Comparison of ENCODE assay signal across 1 cellular context in genomic region chr19:54207908-54208783, GRCh38.
A peak's percentile ranks its signal among the peaks of the same experiment; 100 is the strongest.
TF ChIP-seq lines count a peak whose summit lies in the region.

No MANE protein-coding gene starts in this region.

TF ChIP-seq in K562, 482 proteins besides CTCF, POLR2A, EP300 and RAD21 (continued from another document and continues in another):
- TF ChIP-seq, protein P1, sequence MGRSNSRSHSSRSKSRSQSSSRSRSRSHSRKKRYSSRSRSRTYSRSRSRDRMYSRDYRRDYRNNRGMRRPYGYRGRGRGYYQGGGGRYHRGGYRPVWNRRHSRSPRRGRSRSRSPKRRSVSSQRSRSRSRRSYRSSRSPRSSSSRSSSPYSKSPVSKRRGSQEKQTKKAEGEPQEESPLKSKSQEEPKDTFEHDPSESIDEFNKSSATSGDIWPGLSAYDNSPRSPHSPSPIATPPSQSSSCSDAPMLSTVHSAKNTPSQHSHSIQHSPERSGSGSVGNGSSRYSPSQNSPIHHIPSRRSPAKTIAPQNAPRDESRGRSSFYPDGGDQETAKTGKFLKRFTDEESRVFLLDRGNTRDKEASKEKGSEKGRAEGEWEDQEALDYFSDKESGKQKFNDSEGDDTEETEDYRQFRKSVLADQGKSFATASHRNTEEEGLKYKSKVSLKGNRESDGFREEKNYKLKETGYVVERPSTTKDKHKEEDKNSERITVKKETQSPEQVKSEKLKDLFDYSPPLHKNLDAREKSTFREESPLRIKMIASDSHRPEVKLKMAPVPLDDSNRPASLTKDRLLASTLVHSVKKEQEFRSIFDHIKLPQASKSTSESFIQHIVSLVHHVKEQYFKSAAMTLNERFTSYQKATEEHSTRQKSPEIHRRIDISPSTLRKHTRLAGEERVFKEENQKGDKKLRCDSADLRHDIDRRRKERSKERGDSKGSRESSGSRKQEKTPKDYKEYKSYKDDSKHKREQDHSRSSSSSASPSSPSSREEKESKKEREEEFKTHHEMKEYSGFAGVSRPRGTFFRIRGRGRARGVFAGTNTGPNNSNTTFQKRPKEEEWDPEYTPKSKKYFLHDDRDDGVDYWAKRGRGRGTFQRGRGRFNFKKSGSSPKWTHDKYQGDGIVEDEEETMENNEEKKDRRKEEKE (IDR thresholded peaks at IDR 0.05; ENCODE audit: borderline replicate concordance in 1 of 2, control insufficient read depth in 1 of 2, low read depth in 2 of 2, low read length in 1 of 2) = peak in 1 of 2 experiments; percentile 90; a peak in 2 of 4 replicates
- TF ChIP-seq SRF (CRISPR knock-in tag; IDR thresholded peaks at IDR 0.05) (no peak), NR2C2 (CRISPR knock-in tag; IDR thresholded peaks at IDR 0.05) (peak; percentile 71), NR2C2 (tag; IDR thresholded peaks at IDR 0.05) (peak; percentile 92), DPF2 (IDR thresholded peaks at IDR 0.05) (peak; percentile 94), KLF6 (CRISPR knock-in tag; IDR thresholded peaks at IDR 0.05; ENCODE audit: borderline replicate concordance) (no peak), KLF13 (tag; IDR thresholded peaks at IDR 0.05; ENCODE audit: borderline replicate concordance, low read depth) (peak; percentile 47; the same call in 1 of the 2 replicates), NR2F6 (CRISPR knock-in tag; IDR thresholded peaks at IDR 0.05) (no peak; the same call in 1 of the 2 replicates), ZNF239 (CRISPR knock-in tag; IDR thresholded peaks at IDR 0.05) (peak; percentile 16; the same call in 1 of the 2 replicates), TFAM (CRISPR knock-in tag; conservative IDR thresholded peaks at IDR 0.05) (no peak), POLR3G (IDR thresholded peaks at IDR 0.05; ENCODE audit: extremely low read depth, insufficient read length, insufficient replicate concordance) (no peak), PTRF (tag; IDR thresholded peaks at IDR 0.05) (no peak), ADNP (tag; IDR thresholded peaks at IDR 0.05) (no peak), FOSL1 (tag; conservative IDR thresholded peaks at IDR 0.05) (peak; percentile 70), MEIS2 (IDR thresholded peaks at IDR 0.05; ENCODE audit: partially characterized antibody) (peak; percentile 58), RUNX1 (IDR thresholded peaks at IDR 0.05; ENCODE audit: low read depth) (peak; percentile 64), CBX5 (IDR thresholded peaks at IDR 0.05; ENCODE audit: borderline replicate concordance, low read depth) (no peak), U2AF1 (optimal IDR thresholded peaks at IDR 0.05; ENCODE audit: low read depth, low read length) (no peak), ZNF584 (CRISPR knock-in tag; IDR thresholded peaks at IDR 0.05; ENCODE audit: low read depth) (peak; percentile 17; the same call in 1 of the 2 replicates), CREBBP (IDR thresholded peaks at IDR 0.05; ENCODE audit: low read depth, low read length) (no peak), MNT (conservative IDR thresholded peaks at IDR 0.05) (peak; percentile 96 to 98), ARHGAP35 (IDR thresholded peaks at IDR 0.05; ENCODE audit: partially characterized antibody) (no peak), ZNF12 (CRISPR knock-in tag; IDR thresholded peaks at IDR 0.05) (no peak), ZNF785 (CRISPR knock-in tag; IDR thresholded peaks at IDR 0.05) (no peak), ZNF282 (CRISPR knock-in tag; IDR thresholded peaks at IDR 0.05) (no peak), RBFOX2 (IDR thresholded peaks at IDR 0.05; ENCODE audit: low read depth, low read length) (peak; percentile 63), RFX7 (CRISPR knock-in tag; IDR thresholded peaks at IDR 0.05) (no peak), HIVEP1 (CRISPR knock-in tag; IDR thresholded peaks at IDR 0.05) (no peak), ZNF133 (CRISPR knock-in tag; IDR thresholded peaks at IDR 0.05) (no peak), E2F5 (CRISPR knock-in tag; IDR thresholded peaks at IDR 0.05) (peak; percentile 67; the same call in 1 of the 2 replicates), ZNF740 (CRISPR knock-in tag; IDR thresholded peaks at IDR 0.05) (no peak), ZNF740 (tag; IDR thresholded peaks at IDR 0.05) (no peak), CXXC5 (CRISPR knock-in tag; IDR thresholded peaks at IDR 0.05) (peak; percentile 73; the same call in 1 of the 2 replicates), PRMT5 (CRISPR knock-in tag; IDR thresholded peaks at IDR 0.05) (no peak), CBFA2T3 (IDR thresholded peaks at IDR 0.05) (peak; percentile 93), IRF2 (CRISPR knock-in tag; IDR thresholded peaks at IDR 0.05) (no peak), PTTG1 (tag; IDR thresholded peaks at IDR 0.05; ENCODE audit: low read depth) (no peak), XRCC5 (IDR thresholded peaks at IDR 0.05; ENCODE audit: low read depth, low read length) (no peak), ZNF431 (CRISPR knock-in tag; IDR thresholded peaks at IDR 0.05) (peak; percentile 72; the same call in 1 of the 2 replicates), WHSC1 (IDR thresholded peaks at IDR 0.05; ENCODE audit: low read length) (no peak), ZNF274 (IDR thresholded peaks at IDR 0.05; ENCODE audit: borderline replicate concordance, low read depth, low read length) (no peak), TAF15 (IDR thresholded peaks at IDR 0.05; ENCODE audit: low read depth, low read length) (0 out of 2 replicates have a peak, but pooled peaks have one; percentile 87), SMARCE1 (IDR thresholded peaks at IDR 0.05) (peak; percentile 91; the same call in 1 of the 2 replicates)
- TF ChIP-seq, protein P2, sequence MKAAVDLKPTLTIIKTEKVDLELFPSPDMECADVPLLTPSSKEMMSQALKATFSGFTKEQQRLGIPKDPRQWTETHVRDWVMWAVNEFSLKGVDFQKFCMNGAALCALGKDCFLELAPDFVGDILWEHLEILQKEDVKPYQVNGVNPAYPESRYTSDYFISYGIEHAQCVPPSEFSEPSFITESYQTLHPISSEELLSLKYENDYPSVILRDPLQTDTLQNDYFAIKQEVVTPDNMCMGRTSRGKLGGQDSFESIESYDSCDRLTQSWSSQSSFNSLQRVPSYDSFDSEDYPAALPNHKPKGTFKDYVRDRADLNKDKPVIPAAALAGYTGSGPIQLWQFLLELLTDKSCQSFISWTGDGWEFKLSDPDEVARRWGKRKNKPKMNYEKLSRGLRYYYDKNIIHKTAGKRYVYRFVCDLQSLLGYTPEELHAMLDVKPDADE (conservative IDR thresholded peaks at IDR 0.05; ENCODE audit: control insufficient read depth, low read depth, low read length) = no peak; the same call in 1 of the 2 replicates
- TF ChIP-seq, protein P3, sequence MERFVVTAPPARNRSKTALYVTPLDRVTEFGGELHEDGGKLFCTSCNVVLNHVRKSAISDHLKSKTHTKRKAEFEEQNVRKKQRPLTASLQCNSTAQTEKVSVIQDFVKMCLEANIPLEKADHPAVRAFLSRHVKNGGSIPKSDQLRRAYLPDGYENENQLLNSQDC (CRISPR knock-in tag; IDR thresholded peaks at IDR 0.05) = peak; percentile 65; the same call in 1 of the 2 replicates
- TF ChIP-seq, protein P4, sequence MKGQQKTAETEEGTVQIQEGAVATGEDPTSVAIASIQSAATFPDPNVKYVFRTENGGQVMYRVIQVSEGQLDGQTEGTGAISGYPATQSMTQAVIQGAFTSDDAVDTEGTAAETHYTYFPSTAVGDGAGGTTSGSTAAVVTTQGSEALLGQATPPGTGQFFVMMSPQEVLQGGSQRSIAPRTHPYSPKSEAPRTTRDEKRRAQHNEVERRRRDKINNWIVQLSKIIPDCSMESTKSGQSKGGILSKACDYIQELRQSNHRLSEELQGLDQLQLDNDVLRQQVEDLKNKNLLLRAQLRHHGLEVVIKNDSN (CRISPR knock-in tag; IDR thresholded peaks at IDR 0.05) = peak; percentile 93
- TF ChIP-seq, protein P5, sequence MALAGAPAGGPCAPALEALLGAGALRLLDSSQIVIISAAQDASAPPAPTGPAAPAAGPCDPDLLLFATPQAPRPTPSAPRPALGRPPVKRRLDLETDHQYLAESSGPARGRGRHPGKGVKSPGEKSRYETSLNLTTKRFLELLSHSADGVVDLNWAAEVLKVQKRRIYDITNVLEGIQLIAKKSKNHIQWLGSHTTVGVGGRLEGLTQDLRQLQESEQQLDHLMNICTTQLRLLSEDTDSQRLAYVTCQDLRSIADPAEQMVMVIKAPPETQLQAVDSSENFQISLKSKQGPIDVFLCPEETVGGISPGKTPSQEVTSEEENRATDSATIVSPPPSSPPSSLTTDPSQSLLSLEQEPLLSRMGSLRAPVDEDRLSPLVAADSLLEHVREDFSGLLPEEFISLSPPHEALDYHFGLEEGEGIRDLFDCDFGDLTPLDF (CRISPR knock-in tag; IDR thresholded peaks at IDR 0.05) = 0 out of 2 replicates have a peak, but pooled peaks have one; percentile 42
- TF ChIP-seq, protein P6, sequence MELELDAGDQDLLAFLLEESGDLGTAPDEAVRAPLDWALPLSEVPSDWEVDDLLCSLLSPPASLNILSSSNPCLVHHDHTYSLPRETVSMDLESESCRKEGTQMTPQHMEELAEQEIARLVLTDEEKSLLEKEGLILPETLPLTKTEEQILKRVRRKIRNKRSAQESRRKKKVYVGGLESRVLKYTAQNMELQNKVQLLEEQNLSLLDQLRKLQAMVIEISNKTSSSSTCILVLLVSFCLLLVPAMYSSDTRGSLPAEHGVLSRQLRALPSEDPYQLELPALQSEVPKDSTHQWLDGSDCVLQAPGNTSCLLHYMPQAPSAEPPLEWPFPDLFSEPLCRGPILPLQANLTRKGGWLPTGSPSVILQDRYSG (tag; conservative IDR thresholded peaks at IDR 0.05; ENCODE audit: low read depth) = peak; percentile 88
- TF ChIP-seq, protein P7, sequence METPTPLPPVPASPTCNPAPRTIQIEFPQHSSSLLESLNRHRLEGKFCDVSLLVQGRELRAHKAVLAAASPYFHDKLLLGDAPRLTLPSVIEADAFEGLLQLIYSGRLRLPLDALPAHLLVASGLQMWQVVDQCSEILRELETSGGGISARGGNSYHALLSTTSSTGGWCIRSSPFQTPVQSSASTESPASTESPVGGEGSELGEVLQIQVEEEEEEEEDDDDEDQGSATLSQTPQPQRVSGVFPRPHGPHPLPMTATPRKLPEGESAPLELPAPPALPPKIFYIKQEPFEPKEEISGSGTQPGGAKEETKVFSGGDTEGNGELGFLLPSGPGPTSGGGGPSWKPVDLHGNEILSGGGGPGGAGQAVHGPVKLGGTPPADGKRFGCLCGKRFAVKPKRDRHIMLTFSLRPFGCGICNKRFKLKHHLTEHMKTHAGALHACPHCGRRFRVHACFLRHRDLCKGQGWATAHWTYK (CRISPR knock-in tag; IDR thresholded peaks at IDR 0.05) = peak; percentile 69; the same call in 1 of the 2 replicates
- TF ChIP-seq, protein P8, sequence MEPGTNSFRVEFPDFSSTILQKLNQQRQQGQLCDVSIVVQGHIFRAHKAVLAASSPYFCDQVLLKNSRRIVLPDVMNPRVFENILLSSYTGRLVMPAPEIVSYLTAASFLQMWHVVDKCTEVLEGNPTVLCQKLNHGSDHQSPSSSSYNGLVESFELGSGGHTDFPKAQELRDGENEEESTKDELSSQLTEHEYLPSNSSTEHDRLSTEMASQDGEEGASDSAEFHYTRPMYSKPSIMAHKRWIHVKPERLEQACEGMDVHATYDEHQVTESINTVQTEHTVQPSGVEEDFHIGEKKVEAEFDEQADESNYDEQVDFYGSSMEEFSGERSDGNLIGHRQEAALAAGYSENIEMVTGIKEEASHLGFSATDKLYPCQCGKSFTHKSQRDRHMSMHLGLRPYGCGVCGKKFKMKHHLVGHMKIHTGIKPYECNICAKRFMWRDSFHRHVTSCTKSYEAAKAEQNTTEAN (CRISPR knock-in tag; IDR thresholded peaks at IDR 0.05) = no peak; the same call in 1 of the 2 replicates
